1 cellular context compared by ENCODE assay signal in the genomic region with DNA sequence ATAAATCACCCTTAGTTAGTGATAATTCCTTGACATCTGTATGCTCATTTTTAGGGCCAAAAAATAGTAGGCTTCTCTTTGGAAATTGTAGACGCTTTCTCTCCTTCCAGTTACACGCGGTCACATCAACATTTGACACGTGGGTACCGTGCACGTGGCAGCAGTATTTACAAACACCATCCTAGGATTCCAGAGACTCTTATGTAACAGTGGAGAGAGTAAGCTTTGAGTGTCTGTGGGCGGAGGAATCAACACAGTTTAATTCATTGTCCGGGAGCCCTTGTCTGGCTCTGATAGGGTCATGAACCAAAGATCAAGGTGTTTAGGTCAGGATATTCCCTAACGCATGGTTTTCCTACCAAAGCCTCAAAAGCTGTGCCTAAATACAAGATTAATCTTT.
TF ChIP-seq lines count a peak whose summit lies in the region.

No MANE protein-coding gene starts in this region.

TF ChIP-seq in H1, 55 proteins besides CTCF, POLR2A, EP300 and RAD21 (continued from another document):
- TF ChIP-seq, protein P1, sequence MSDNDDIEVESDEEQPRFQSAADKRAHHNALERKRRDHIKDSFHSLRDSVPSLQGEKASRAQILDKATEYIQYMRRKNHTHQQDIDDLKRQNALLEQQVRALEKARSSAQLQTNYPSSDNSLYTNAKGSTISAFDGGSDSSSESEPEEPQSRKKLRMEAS (IDR thresholded peaks at IDR 0.05): peak; percentile 90
- no peak for TF ChIP-seq SP4 (IDR thresholded peaks at IDR 0.05; ENCODE audit: low read length)
